ENCODE assay signal across 8 cellular contexts in genomic region chr4:184824776-184825393, GRCh38. TPM values are rescaled to one million over a fixed set of nuclear protein-coding genes. Genes with fewer than 3 reads are reported as not detected.
DNase-seq lines count a peak whose midpoint lies in the region; ATAC-seq and TF ChIP-seq lines count a peak whose summit lies in the region.

No MANE protein-coding gene starts in this region.

- no peaks in the 10 kb centered on the region for H3K79me2 ChIP-seq in smooth muscle cell (ENCODE audit: low read depth)

- CTCF ChIA-PET in BJ (lab: Yijun Ruan, JAX), result interaction anchor here (0.7 to 1.9 kb wide), 2 partner anchors 10 to 81 kb away, joined by 3 to 5 read pairs; no protein-coding TSS in a partner anchor

- peak; percentile 16 for ATAC-seq in GM19395 (IDR thresholded peaks at IDR 0.05; ENCODE audit: unreplicated experiment)
- ATAC-seq in HG03558 (IDR thresholded peaks at IDR 0.05; ENCODE audit: extremely low read depth, unreplicated experiment), result peak; percentile 0

- H3K9me3 ChIP-seq in right atrium auricular region (no peaks in the 10 kb centered on the region), smooth muscle cell (replicated peaks; ENCODE audit: low read depth) (no peaks in the 10 kb centered on the region)

- H3K4me1 ChIP-seq in right atrium auricular region (peaks cover 0 to 50% of the 10 kb centered on the region in 2 donors), smooth muscle cell (ENCODE audit: low read depth) (peaks cover 4% of the 10 kb centered on the region)

- H4K20me1 ChIP-seq in smooth muscle cell (ENCODE audit: low read depth), result peaks cover 50% of the 10 kb centered on the region

- 37% methylated on average over 18 of the region's 18 CpGs for WGBS in smooth muscle cell (ENCODE audit: low lambda C conversion rate)

- H3K36me3 ChIP-seq in BJ (ENCODE audit: control insufficient read depth, insufficient read depth, low read length), result no peaks in the 10 kb centered on the region; the same call in 1 of the 2 replicates
- no peaks in the 10 kb centered on the region for H3K36me3 ChIP-seq in right atrium auricular region
- no peaks in the 10 kb centered on the region for H3K36me3 ChIP-seq in smooth muscle cell (ENCODE audit: low read depth)

- no peak overlapping the region for H3K9ac ChIP-seq in smooth muscle cell (ENCODE audit: low read depth)

- no peaks in the 10 kb centered on the region for H3K27me3 ChIP-seq in BJ (ENCODE audit: control insufficient read depth, insufficient read depth, low read length)
- no peaks in the 10 kb centered on the region for H3K27me3 ChIP-seq in right atrium auricular region
- peaks cover 65% of the 10 kb centered on the region for H3K27me3 ChIP-seq in smooth muscle cell (ENCODE audit: low read depth)

- peak overlapping the region; percentile 51 for H2AFZ ChIP-seq in smooth muscle cell (ENCODE audit: low read depth)

- peak overlapping the region; percentile 84 for H3K4me2 ChIP-seq in smooth muscle cell

- peak overlapping the region; percentile 78 to 88 for H3K27ac ChIP-seq in right atrium auricular region
- no peak overlapping the region for H3K27ac ChIP-seq in smooth muscle cell (ENCODE audit: low read depth)

- POLR2A ChIA-PET in BJ (lab: Charles Lee), result no interaction called here

- DNase-seq in BJ (ENCODE audit: low read depth) (no peak), right atrium auricular region (ENCODE audit: low spot score) (no peak), smooth muscle cell (lab: John Stamatoyannopoulos, UW; ENCODE audit: unreplicated experiment) (no peak), OCI-M2 (lab: John Stamatoyannopoulos, UW; ENCODE audit: unreplicated experiment) (no peak), islet precursor cell (no peak)
- peak; percentile 28 for DNase-seq in activated CD8-positive, alpha-beta memory T cell treated with anti-CD3 and anti-CD28 coated beads, Interleukin-2, amount 50 U/mL, for 4 hours

- H3K4me3 ChIP-seq in BJ (ENCODE audit: low read depth, low read length) (peak overlapping the region; percentile 52), right atrium auricular region (peak overlapping the region; percentile 72 to 74), smooth muscle cell (peak overlapping the region; percentile 64)

- H3F3A ChIP-seq in smooth muscle cell (ENCODE audit: low read depth), result no peaks in the 10 kb centered on the region

- TF ChIP-seq CTCF in BJ (IDR thresholded peaks at IDR 0.05; ENCODE audit: insufficient read depth, low read depth, low read length) (no peak), right atrium auricular region (IDR thresholded peaks at IDR 0.05) (no peak), smooth muscle cell (IDR thresholded peaks at IDR 0.05; ENCODE audit: borderline replicate concordance, insufficient read depth, poor library complexity, severe bottlenecking) (no peak)

RNA-seq across cellular contexts. Expression of gene ACSL1, which starts 0.9 kb away (rescaled TPM):
- polyA plus RNA-seq in BJ (2011; rRNA removed) (8.1 and 11.6 TPM in 2 replicates), smooth muscle cell (12.0 and 13.8 TPM in 2 replicates)
- polyA minus RNA-seq in BJ (2011; rRNA and poly(A)+ RNA removed), result 11.7 and 15.7 TPM in 2 replicates
- total RNA-seq in right atrium auricular region (100 to 1,000 TPM; 144 to 156 TPM), smooth muscle cell (22.4 and 24.5 TPM in 2 replicates)
